1 cellular context compared by ENCODE assay signal in genomic region chr1:235317179-235317578, GRCh38.
A peak's percentile ranks its signal among the peaks of the same experiment; 100 is the strongest.
TF ChIP-seq lines count a peak whose summit lies in the region.

No MANE protein-coding gene starts in this region.

TF ChIP-seq in HEK293, 187 proteins besides CTCF, POLR2A, EP300 and RAD21 (continued from another document):
- TF ChIP-seq ZNF274 (IDR thresholded peaks at IDR 0.05; ENCODE audit: low read length) (no peak), ZNF274 (tag by site-specific recombination; IDR thresholded peaks at IDR 0.05; ENCODE audit: borderline replicate concordance) (no peak), PRDM1 (tag by site-specific recombination; IDR thresholded peaks at IDR 0.05) (0 out of 2 replicates have a peak, but pooled peaks have one; percentile 55), ZBTB7A (tag by site-specific recombination; IDR thresholded peaks at IDR 0.05; ENCODE audit: low read depth) (no peak)
TF ChIP-seq in HEK293: peak in this region for 1.
